In the genomic region with DNA sequence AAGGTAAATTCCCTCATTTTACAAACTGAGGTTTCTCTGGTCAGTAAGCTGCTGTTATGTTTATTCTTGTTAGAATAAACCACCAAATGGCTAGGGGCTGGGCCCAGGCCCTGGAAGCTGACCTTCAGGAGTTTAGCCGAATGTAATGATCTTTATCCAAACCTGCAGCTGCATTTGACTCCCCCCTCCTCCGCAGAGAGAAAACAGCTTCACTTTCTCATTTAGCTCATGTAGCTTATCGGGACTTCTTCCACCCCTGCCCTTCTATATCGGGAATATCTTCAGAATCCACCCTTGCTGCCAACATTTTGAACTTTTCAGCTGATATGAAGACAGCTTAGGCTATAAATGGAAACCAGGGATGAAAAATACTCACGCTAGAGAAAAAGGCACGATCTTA, we compare ENCODE assay signal across 1 cellular context.
TF ChIP-seq lines count a peak whose summit lies in the region.

No MANE protein-coding gene starts in this region.

TF ChIP-seq in K562, 482 proteins besides CTCF, POLR2A, EP300 and RAD21 (continued from another document and continues in another):
- TF ChIP-seq, protein P1, sequence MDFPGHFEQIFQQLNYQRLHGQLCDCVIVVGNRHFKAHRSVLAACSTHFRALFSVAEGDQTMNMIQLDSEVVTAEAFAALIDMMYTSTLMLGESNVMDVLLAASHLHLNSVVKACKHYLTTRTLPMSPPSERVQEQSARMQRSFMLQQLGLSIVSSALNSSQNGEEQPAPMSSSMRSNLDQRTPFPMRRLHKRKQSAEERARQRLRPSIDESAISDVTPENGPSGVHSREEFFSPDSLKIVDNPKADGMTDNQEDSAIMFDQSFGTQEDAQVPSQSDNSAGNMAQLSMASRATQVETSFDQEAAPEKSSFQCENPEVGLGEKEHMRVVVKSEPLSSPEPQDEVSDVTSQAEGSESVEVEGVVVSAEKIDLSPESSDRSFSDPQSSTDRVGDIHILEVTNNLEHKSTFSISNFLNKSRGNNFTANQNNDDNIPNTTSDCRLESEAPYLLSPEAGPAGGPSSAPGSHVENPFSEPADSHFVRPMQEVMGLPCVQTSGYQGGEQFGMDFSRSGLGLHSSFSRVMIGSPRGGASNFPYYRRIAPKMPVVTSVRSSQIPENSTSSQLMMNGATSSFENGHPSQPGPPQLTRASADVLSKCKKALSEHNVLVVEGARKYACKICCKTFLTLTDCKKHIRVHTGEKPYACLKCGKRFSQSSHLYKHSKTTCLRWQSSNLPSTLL (IDR thresholded peaks at IDR 0.05): no peak
- TF ChIP-seq RFX7 (CRISPR knock-in tag; IDR thresholded peaks at IDR 0.05): no peak
- peak; percentile 48; the same call in 1 of the 2 replicates for TF ChIP-seq CTBP1 (IDR thresholded peaks at IDR 0.05; ENCODE audit: borderline replicate concordance)
- TF ChIP-seq TBL1XR1 (IDR thresholded peaks at IDR 0.05; ENCODE audit: low read length in 2 of 2): peak in 1 of 2 experiments; percentile 19; a peak in 1 of 4 replicates
- TF ChIP-seq, protein P2, sequence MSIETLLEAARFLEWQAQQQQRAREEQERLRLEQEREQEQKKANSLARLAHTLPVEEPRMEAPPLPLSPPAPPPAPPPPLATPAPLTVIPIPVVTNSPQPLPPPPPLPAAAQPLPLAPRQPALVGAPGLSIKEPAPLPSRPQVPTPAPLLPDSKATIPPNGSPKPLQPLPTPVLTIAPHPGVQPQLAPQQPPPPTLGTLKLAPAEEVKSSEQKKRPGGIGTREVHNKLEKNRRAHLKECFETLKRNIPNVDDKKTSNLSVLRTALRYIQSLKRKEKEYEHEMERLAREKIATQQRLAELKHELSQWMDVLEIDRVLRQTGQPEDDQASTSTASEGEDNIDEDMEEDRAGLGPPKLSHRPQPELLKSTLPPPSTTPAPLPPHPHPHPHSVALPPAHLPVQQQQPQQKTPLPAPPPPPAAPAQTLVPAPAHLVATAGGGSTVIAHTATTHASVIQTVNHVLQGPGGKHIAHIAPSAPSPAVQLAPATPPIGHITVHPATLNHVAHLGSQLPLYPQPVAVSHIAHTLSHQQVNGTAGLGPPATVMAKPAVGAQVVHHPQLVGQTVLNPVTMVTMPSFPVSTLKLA (conservative IDR thresholded peaks at IDR 0.05): no peak
- TF ChIP-seq, protein P3, sequence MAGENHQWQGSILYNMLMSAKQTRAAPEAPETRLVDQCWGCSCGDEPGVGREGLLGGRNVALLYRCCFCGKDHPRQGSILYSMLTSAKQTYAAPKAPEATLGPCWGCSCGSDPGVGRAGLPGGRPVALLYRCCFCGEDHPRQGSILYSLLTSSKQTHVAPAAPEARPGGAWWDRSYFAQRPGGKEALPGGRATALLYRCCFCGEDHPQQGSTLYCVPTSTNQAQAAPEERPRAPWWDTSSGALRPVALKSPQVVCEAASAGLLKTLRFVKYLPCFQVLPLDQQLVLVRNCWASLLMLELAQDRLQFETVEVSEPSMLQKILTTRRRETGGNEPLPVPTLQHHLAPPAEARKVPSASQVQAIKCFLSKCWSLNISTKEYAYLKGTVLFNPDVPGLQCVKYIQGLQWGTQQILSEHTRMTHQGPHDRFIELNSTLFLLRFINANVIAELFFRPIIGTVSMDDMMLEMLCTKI (IDR thresholded peaks at IDR 0.05; ENCODE audit: partially characterized antibody): no peak
- no peak for TF ChIP-seq ARHGAP35 (IDR thresholded peaks at IDR 0.05; ENCODE audit: partially characterized antibody)
- TF ChIP-seq, protein P4, sequence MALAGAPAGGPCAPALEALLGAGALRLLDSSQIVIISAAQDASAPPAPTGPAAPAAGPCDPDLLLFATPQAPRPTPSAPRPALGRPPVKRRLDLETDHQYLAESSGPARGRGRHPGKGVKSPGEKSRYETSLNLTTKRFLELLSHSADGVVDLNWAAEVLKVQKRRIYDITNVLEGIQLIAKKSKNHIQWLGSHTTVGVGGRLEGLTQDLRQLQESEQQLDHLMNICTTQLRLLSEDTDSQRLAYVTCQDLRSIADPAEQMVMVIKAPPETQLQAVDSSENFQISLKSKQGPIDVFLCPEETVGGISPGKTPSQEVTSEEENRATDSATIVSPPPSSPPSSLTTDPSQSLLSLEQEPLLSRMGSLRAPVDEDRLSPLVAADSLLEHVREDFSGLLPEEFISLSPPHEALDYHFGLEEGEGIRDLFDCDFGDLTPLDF (CRISPR knock-in tag; IDR thresholded peaks at IDR 0.05): no peak
- TF ChIP-seq, protein P5, sequence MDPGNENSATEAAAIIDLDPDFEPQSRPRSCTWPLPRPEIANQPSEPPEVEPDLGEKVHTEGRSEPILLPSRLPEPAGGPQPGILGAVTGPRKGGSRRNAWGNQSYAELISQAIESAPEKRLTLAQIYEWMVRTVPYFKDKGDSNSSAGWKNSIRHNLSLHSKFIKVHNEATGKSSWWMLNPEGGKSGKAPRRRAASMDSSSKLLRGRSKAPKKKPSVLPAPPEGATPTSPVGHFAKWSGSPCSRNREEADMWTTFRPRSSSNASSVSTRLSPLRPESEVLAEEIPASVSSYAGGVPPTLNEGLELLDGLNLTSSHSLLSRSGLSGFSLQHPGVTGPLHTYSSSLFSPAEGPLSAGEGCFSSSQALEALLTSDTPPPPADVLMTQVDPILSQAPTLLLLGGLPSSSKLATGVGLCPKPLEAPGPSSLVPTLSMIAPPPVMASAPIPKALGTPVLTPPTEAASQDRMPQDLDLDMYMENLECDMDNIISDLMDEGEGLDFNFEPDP (CRISPR knock-in tag; IDR thresholded peaks at IDR 0.05): no peak
- no peak for TF ChIP-seq ZNF316 (IDR thresholded peaks at IDR 0.05)
- TF ChIP-seq, protein P6, sequence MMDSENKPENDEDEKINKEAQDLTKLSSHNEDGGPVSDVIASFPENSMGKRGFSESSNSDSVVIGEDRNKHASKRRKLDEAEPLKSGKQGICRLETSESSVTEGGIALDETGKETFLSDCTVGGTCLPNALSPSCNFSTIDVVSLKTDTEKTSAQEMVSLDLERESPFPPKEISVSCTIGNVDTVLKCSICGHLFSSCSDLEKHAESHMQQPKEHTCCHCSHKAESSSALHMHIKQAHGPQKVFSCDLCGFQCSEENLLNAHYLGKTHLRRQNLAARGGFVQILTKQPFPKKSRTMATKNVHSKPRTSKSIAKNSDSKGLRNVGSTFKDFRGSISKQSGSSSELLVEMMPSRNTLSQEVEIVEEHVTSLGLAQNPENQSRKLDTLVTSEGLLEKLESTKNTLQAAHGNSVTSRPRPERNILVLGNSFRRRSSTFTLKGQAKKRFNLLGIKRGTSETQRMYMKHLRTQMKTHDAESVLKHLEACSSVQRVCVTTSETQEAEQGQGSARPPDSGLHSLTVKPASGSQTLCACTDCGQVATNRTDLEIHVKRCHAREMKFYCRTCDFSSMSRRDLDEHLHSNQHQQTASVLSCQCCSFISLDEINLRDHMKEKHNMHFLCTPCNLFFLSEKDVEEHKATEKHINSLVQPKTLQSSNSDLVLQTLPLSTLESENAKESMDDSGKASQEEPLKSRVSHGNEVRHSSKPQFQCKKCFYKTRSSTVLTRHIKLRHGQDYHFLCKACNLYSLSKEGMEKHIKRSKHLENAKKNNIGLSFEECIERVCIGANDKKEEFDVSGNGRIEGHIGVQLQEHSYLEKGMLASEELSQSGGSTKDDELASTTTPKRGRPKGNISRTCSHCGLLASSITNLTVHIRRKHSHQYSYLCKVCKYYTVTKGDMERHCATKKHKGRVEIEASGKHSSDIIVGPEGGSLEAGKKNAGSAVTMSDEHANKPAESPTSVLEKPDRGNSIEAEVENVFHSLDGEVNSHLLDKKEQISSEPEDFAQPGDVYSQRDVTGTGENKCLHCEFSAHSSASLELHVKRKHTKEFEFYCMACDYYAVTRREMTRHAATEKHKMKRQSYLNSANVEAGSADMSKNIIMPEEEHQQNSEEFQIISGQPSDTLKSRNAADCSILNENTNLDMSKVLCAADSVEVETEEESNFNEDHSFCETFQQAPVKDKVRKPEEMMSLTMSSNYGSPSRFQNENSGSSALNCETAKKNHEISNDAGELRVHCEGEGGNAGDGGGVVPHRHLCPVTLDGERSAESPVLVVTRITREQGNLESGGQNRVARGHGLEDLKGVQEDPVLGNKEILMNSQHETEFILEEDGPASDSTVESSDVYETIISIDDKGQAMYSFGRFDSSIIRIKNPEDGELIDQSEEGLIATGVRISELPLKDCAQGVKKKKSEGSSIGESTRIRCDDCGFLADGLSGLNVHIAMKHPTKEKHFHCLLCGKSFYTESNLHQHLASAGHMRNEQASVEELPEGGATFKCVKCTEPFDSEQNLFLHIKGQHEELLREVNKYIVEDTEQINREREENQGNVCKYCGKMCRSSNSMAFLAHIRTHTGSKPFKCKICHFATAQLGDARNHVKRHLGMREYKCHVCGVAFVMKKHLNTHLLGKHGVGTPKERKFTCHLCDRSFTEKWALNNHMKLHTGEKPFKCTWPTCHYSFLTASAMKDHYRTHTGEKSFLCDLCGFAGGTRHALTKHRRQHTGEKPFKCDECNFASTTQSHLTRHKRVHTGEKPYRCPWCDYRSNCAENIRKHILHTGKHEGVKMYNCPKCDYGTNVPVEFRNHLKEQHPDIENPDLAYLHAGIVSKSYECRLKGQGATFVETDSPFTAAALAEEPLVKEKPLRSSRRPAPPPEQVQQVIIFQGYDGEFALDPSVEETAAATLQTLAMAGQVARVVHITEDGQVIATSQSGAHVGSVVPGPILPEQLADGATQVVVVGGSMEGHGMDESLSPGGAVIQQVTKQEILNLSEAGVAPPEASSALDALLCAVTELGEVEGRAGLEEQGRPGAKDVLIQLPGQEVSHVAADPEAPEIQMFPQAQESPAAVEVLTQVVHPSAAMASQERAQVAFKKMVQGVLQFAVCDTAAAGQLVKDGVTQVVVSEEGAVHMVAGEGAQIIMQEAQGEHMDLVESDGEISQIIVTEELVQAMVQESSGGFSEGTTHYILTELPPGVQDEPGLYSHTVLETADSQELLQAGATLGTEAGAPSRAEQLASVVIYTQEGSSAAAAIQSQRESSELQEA (IDR thresholded peaks at IDR 0.05; ENCODE audit: low read depth): no peak
- no peak for TF ChIP-seq TAF9B (IDR thresholded peaks at IDR 0.05; ENCODE audit: partially characterized antibody)
- no peak for TF ChIP-seq BCOR (IDR thresholded peaks at IDR 0.05)
- no peak for TF ChIP-seq NFRKB (IDR thresholded peaks at IDR 0.05; ENCODE audit: low read depth)
- TF ChIP-seq GABPA (tag; conservative IDR thresholded peaks at IDR 0.05; ENCODE audit: low read depth): no peak
- no peak for TF ChIP-seq SRSF1 (IDR thresholded peaks at IDR 0.05; ENCODE audit: low read depth, low read length)
- no peak for TF ChIP-seq HIVEP1 (CRISPR knock-in tag; IDR thresholded peaks at IDR 0.05)
- TF ChIP-seq, protein P7, sequence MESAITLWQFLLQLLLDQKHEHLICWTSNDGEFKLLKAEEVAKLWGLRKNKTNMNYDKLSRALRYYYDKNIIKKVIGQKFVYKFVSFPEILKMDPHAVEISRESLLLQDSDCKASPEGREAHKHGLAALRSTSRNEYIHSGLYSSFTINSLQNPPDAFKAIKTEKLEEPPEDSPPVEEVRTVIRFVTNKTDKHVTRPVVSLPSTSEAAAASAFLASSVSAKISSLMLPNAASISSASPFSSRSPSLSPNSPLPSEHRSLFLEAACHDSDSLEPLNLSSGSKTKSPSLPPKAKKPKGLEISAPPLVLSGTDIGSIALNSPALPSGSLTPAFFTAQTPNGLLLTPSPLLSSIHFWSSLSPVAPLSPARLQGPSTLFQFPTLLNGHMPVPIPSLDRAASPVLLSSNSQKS (CRISPR knock-in tag; IDR thresholded peaks at IDR 0.05): no peak
- no peak for TF ChIP-seq MTA1 (IDR thresholded peaks at IDR 0.05; ENCODE audit: borderline replicate concordance)
- TF ChIP-seq NR4A1 (CRISPR knock-in tag; IDR thresholded peaks at IDR 0.05): no peak
- no peak for TF ChIP-seq NR4A1 (tag; IDR thresholded peaks at IDR 0.05)
- no peak for TF ChIP-seq CSDE1 (IDR thresholded peaks at IDR 0.05)
- 0 out of 4 replicates have a peak, but pooled peaks of 1 of the 2 experiments have one; percentile 47 for TF ChIP-seq HDAC1 (IDR thresholded peaks at IDR 0.05)
- no peak for TF ChIP-seq FIP1L1 (IDR thresholded peaks at IDR 0.05; ENCODE audit: low read depth, low read length, poor library complexity, severe bottlenecking)
- no peak for TF ChIP-seq XRCC4 (IDR thresholded peaks at IDR 0.05; ENCODE audit: extremely low read depth, insufficient read depth, insufficient read length)
- no peak for TF ChIP-seq MTA3 (IDR thresholded peaks at IDR 0.05; ENCODE audit: borderline replicate concordance)
- TF ChIP-seq TRIM24 (IDR thresholded peaks at IDR 0.05): no peak
- no peak for TF ChIP-seq TRIM28 (IDR thresholded peaks at IDR 0.05)
- TF ChIP-seq, protein P8, sequence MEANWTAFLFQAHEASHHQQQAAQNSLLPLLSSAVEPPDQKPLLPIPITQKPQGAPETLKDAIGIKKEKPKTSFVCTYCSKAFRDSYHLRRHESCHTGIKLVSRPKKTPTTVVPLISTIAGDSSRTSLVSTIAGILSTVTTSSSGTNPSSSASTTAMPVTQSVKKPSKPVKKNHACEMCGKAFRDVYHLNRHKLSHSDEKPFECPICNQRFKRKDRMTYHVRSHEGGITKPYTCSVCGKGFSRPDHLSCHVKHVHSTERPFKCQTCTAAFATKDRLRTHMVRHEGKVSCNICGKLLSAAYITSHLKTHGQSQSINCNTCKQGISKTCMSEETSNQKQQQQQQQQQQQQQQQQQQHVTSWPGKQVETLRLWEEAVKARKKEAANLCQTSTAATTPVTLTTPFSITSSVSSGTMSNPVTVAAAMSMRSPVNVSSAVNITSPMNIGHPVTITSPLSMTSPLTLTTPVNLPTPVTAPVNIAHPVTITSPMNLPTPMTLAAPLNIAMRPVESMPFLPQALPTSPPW (CRISPR knock-in tag; IDR thresholded peaks at IDR 0.05): peak; percentile 71; the same call in 1 of the 2 replicates
- no peak for TF ChIP-seq BRD9 (IDR thresholded peaks at IDR 0.05; ENCODE audit: low read depth, partially characterized antibody)
- peak in 1 of 2 experiments; percentile 68; a peak in 2 of 4 replicates for TF ChIP-seq RCOR1 (IDR thresholded peaks at IDR 0.05; ENCODE audit: borderline replicate concordance in 1 of 2, low read depth in 2 of 2, low read length in 2 of 2)
- TF ChIP-seq SMARCE1 (IDR thresholded peaks at IDR 0.05): peak; percentile 46; the same call in 1 of the 2 replicates
- TF ChIP-seq RB1 (IDR thresholded peaks at IDR 0.05; ENCODE audit: low read depth): no peak
- TF ChIP-seq, protein P9, sequence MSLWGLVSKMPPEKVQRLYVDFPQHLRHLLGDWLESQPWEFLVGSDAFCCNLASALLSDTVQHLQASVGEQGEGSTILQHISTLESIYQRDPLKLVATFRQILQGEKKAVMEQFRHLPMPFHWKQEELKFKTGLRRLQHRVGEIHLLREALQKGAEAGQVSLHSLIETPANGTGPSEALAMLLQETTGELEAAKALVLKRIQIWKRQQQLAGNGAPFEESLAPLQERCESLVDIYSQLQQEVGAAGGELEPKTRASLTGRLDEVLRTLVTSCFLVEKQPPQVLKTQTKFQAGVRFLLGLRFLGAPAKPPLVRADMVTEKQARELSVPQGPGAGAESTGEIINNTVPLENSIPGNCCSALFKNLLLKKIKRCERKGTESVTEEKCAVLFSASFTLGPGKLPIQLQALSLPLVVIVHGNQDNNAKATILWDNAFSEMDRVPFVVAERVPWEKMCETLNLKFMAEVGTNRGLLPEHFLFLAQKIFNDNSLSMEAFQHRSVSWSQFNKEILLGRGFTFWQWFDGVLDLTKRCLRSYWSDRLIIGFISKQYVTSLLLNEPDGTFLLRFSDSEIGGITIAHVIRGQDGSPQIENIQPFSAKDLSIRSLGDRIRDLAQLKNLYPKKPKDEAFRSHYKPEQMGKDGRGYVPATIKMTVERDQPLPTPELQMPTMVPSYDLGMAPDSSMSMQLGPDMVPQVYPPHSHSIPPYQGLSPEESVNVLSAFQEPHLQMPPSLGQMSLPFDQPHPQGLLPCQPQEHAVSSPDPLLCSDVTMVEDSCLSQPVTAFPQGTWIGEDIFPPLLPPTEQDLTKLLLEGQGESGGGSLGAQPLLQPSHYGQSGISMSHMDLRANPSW (CRISPR knock-in tag; IDR thresholded peaks at IDR 0.05): no peak
- no peak for TF ChIP-seq ZNF217 (CRISPR knock-in tag; IDR thresholded peaks at IDR 0.05)
- TF ChIP-seq DPF2 (IDR thresholded peaks at IDR 0.05): peak; percentile 56; the same call in 1 of the 2 replicates
- TF ChIP-seq NR2C1 (IDR thresholded peaks at IDR 0.05): no peak
- TF ChIP-seq NR2C1 (tag; IDR thresholded peaks at IDR 0.05): no peak
- no peak for TF ChIP-seq CEBPG (CRISPR knock-in tag; IDR thresholded peaks at IDR 0.05)
- TF ChIP-seq CEBPG (tag; conservative IDR thresholded peaks at IDR 0.05 in 1 of 2, IDR thresholded peaks at IDR 0.05 in 1 of 2): no peak
